In genomic region chr2:86194751-86195054, GRCh38 we compare ENCODE assay signal across 8 cellular contexts. TPM values are rescaled to one million over a fixed set of nuclear protein-coding genes. Genes with fewer than 3 reads are reported as not detected.
A peak's percentile ranks its signal among the peaks of the same experiment; 100 is the strongest.
DNase-seq lines count a peak whose midpoint lies in the region; ATAC-seq, FAIRE-seq and TF ChIP-seq lines count a peak whose summit lies in the region.

No MANE protein-coding gene starts in this region.

- BruUV-seq in Caco-2 (replicated peaks; lab: Mats Ljungman, UMichigan): no TSS peak

- H3K4me1 Mint-ChIP-seq in Caco-2 (ENCODE audit: low read depth, unreplicated experiment): peaks cover 32% of the 10 kb centered on the region

- no peaks in the 10 kb centered on the region for H3K36me3 ChIP-seq in Caco-2 (ENCODE audit: control insufficient read depth, insufficient read depth, low read length)
- H3K36me3 ChIP-seq in MG63: peaks cover 28% of the 10 kb centered on the region
- H3K36me3 ChIP-seq in mucosa of rectum (ENCODE audit: control insufficient read depth in 2 of 2, insufficient read depth in 2 of 2, low read length in 2 of 2): peaks cover 3 to 4% of the 10 kb centered on the region in 2 donors

- no peaks in the 10 kb centered on the region for H3K9me3 Mint-ChIP-seq in Caco-2 (ENCODE audit: unreplicated experiment)

- H3K27me3 ChIP-seq in Caco-2 (replicated peaks; ENCODE audit: control insufficient read depth, insufficient read depth, low read length) (no peaks in the 10 kb centered on the region), MG63 (no peaks in the 10 kb centered on the region), mucosa of rectum (ENCODE audit: control insufficient read depth in 2 of 2, insufficient read depth in 2 of 2, low read length in 2 of 2) (no peaks in the 10 kb centered on the region)

- H3K4me1 ChIP-seq in Caco-2 (peaks cover 9% of the 10 kb centered on the region; the same call in 1 of the 2 replicates), mucosa of rectum (ENCODE audit: control insufficient read depth in 2 of 2, insufficient read depth in 2 of 2, low read length in 2 of 2) (peaks cover 10 to 15% of the 10 kb centered on the region in 2 donors)

- H3K27me3 Mint-ChIP-seq in Caco-2 (ENCODE audit: insufficient read depth, unreplicated experiment): no peaks in the 10 kb centered on the region

- H3K9me3 ChIP-seq in Caco-2 (no peaks in the 10 kb centered on the region), MG63 (no peaks in the 10 kb centered on the region), mucosa of rectum (ENCODE audit: control insufficient read depth in 2 of 2, low read length in 2 of 2) (no peaks in the 10 kb centered on the region)

- no peak for FAIRE-seq in frontal cortex (lab: Jason Lieb, UNC)

- ATAC-seq in HG03095 (IDR thresholded peaks at IDR 0.05; ENCODE audit: unreplicated experiment): no peak

- intact Hi-C loops in Caco-2 (cut with micrococcal nuclease; ENCODE audit: unreplicated experiment): loop anchor here (2.0 to 10.0 kb wide), 4 partner anchors 22 to 250 kb away; partner anchors contain the start of genes KDM3A, POLR1A and PTCD3

- peak overlapping the region; percentile 84 for H3K4me3 Mint-ChIP-seq in Caco-2 (ENCODE audit: unreplicated experiment)

- H3K27ac ChIP-seq in mucosa of rectum (ENCODE audit: low read depth in 2 of 2, low read length in 2 of 2): peak overlapping the region; percentile 100

- H3K36me3 Mint-ChIP-seq in Caco-2 (ENCODE audit: insufficient read depth, unreplicated experiment): peaks cover 55% of the 10 kb centered on the region

- H3K27ac Mint-ChIP-seq in Caco-2 (ENCODE audit: unreplicated experiment): peak overlapping the region; percentile 81

- no peak for TF ChIP-seq CTCF in Caco-2 (IDR thresholded peaks at IDR 0.05; ENCODE audit: insufficient read depth in 1 of 2, low read depth in 1 of 2, low read length in 1 of 2, severe bottlenecking in 1 of 2, unreplicated experiment in 1 of 2)

- DNase-seq in Caco-2 (no peak), MG63 (no peak), dermis blood vessel endothelial cell (peak; percentile 98), COLO668 (lab: John Stamatoyannopoulos, UW; ENCODE audit: unreplicated experiment) (no peak), frontal cortex (ENCODE audit: low spot score in 2 of 2) (no peak), NK-92 (lab: John Stamatoyannopoulos, UW; ENCODE audit: unreplicated experiment) (no peak)

- CTCF ChIA-PET in Caco-2 (lab: Charles Lee): interaction anchor here (1.5 kb wide), 1 partner anchor 80 kb away, joined by 3 read pairs; no protein-coding TSS in a partner anchor

- H3K4me3 ChIP-seq in Caco-2 (ENCODE audit: low read depth, low read length) (peak overlapping the region; percentile 68), MG63 (peak overlapping the region; percentile 96), mucosa of rectum (ENCODE audit: low read length in 2 of 2) (peak overlapping the region; percentile 87 to 89)

- peak overlapping the region; percentile 68 to 94 for H3K9ac ChIP-seq in mucosa of rectum (ENCODE audit: low read depth in 1 of 2, low read length in 2 of 2)

- POLR2A ChIA-PET in Caco-2 (lab: Charles Lee): interaction anchor here (1.5 kb wide), 1 partner anchor 88 kb away, joined by 9 read pairs; the partner anchor contains the start of genes POLR1A and PTCD3

RNA-seq across cellular contexts. Expression of gene IMMT, which starts 0.6 kb away (rescaled TPM):
- total RNA-seq in Caco-2 (2022) (125 and 129 TPM in 2 replicates), dermis blood vessel endothelial cell (58.5 and 91.5 TPM in 2 replicates), frontal cortex (43.6 TPM)
- total RNA-seq in MG63 (2014; rRNA removed; shearing (Covaris generic); ENCODE audit: low replicate concordance): 54.4 and 57.5 TPM in 2 replicates

RNA-seq across cellular contexts. Expression of gene MRPL35, which starts 4.6 kb away (rescaled TPM):
- total RNA-seq in Caco-2 (2022): 25.3 and 25.9 TPM in 2 replicates
- 75.5 and 77.0 TPM in 2 replicates for total RNA-seq in MG63 (2014; rRNA removed; shearing (Covaris generic); ENCODE audit: low replicate concordance)
- total RNA-seq in dermis blood vessel endothelial cell: 43.2 and 63.1 TPM in 2 replicates
- total RNA-seq in frontal cortex: 57.1 TPM
